17 cellular contexts compared by ENCODE assay signal in genomic region chr10:38054361-38054797, GRCh38. TPM values are rescaled to one million over a fixed set of nuclear protein-coding genes. Genes with fewer than 3 reads are reported as not detected.
DNase-seq lines count a peak whose midpoint lies in the region; ATAC-seq, FAIRE-seq and TF ChIP-seq lines count a peak whose summit lies in the region.
"Had no signal": no experiment of that assay in that cellular context is flagged by ENCODE, and none has a peak within 500 bp of the region (broad histone marks: within the 10 kb centered on the region; RNA-seq: fewer than 3 reads in every experiment).

No MANE protein-coding gene starts in this region.

- no peak for TF ChIP-seq POLR2A in A549 (IDR thresholded peaks at IDR 0.05; ENCODE audit: low read length)

- no peaks in the 10 kb centered on the region for H4K20me1 ChIP-seq in astrocyte (ENCODE audit: insufficient read depth, low read length)

- H3K36me3 ChIP-seq in astrocyte (ENCODE audit: insufficient read depth, low read length) (peaks cover 16% of the 10 kb centered on the region), mesendoderm (ENCODE audit: control insufficient read depth, insufficient read depth, low read length) (peaks cover 2% of the 10 kb centered on the region)

- H3K4me2 ChIP-seq in A549 = no peak overlapping the region
- H3K4me2 ChIP-seq in astrocyte (ENCODE audit: low read length) = no peak overlapping the region
- H3K4me2 ChIP-seq in mesendoderm (ENCODE audit: low read length) = no peak overlapping the region

- no peaks in the 10 kb centered on the region for H3K4me1 ChIP-seq in A549
- no peaks in the 10 kb centered on the region for H3K4me1 ChIP-seq in astrocyte (ENCODE audit: insufficient read depth, low read length)
- H3K4me1 ChIP-seq in mesendoderm (ENCODE audit: control insufficient read depth, low read depth, low read length) = no peaks in the 10 kb centered on the region
- H3K4me1 ChIP-seq: BE2C, prostate gland, SJSA1 had no signal

- H3K27ac ChIP-seq in A549 = no peak overlapping the region
- no peak overlapping the region for H3K27ac ChIP-seq in astrocyte (ENCODE audit: low read depth, low read length)
- no peak overlapping the region for H3K27ac ChIP-seq in mesendoderm (ENCODE audit: low read depth, low read length)
- H3K27ac ChIP-seq: prostate gland, SJSA1 had no signal

- H2BK120ac ChIP-seq in mesendoderm (ENCODE audit: low read depth, low read length) = no peak overlapping the region

- H4K5ac ChIP-seq in mesendoderm (ENCODE audit: low read length) = no peak overlapping the region

- H3K4me3 ChIP-seq in A549 (no peak overlapping the region), astrocyte (ENCODE audit: insufficient read depth, low read depth, low read length) (no peak overlapping the region), fibroblast of villous mesenchyme (ENCODE audit: low read depth, low read length) (no peak overlapping the region), mesendoderm (ENCODE audit: low read length) (no peak overlapping the region)
- H3K4me3 ChIP-seq: prostate gland, SJSA1 had no signal

- peak overlapping the region; percentile 28 for H3K27ac Mint-ChIP-seq in astrocyte (ENCODE audit: unreplicated experiment)
- no peak overlapping the region for H3K27ac Mint-ChIP-seq in natural killer cell treated with Interleukin-12 subunit alpha and Interleukin-12 subunit beta and Interleukin-15 and Interleukin-18, amount 100 ng/mL, for 72 hours
- H3K27ac Mint-ChIP-seq: mesothelial cell of epicardium had no signal

- TF ChIP-seq CTCF in A549 (IDR thresholded peaks at IDR 0.05) = no peak
- no peak for TF ChIP-seq CTCF in astrocyte (IDR thresholded peaks at IDR 0.05; ENCODE audit: insufficient read depth, low read depth, low read length)
- no peak for TF ChIP-seq CTCF in fibroblast of villous mesenchyme (IDR thresholded peaks at IDR 0.05; ENCODE audit: insufficient read depth, low read depth, low read length)

- no peaks in the 10 kb centered on the region for H3K79me1 ChIP-seq in mesendoderm (ENCODE audit: low read length)

- H3K4me1 Mint-ChIP-seq in astrocyte (ENCODE audit: low read depth, unreplicated experiment) = peaks cover 4% of the 10 kb centered on the region
- H3K4me1 Mint-ChIP-seq in natural killer cell treated with Interleukin-12 subunit alpha and Interleukin-12 subunit beta and Interleukin-15 and Interleukin-18, amount 100 ng/mL, for 72 hours (ENCODE audit: low read depth in 2 of 2) = peaks cover 0 to 4% of the 10 kb centered on the region in 2 donors
- H3K4me1 Mint-ChIP-seq: mesothelial cell of epicardium had no signal

- H3K36me3 Mint-ChIP-seq in astrocyte (ENCODE audit: low read depth, unreplicated experiment) = peaks cover 43% of the 10 kb centered on the region
- H3K36me3 Mint-ChIP-seq in natural killer cell treated with Interleukin-12 subunit alpha and Interleukin-12 subunit beta and Interleukin-15 and Interleukin-18, amount 100 ng/mL, for 72 hours = peaks cover 78% of the 10 kb centered on the region

- peak; percentile 74 for FAIRE-seq in A549 (lab: Jason Lieb, UNC)
- FAIRE-seq in astrocyte (lab: Jason Lieb, UNC) = peak; percentile 39

- H3K4ac ChIP-seq in mesendoderm (ENCODE audit: low read depth, low read length) = no peak overlapping the region

- H3K23ac ChIP-seq in mesendoderm (ENCODE audit: low read length) = no peak overlapping the region

- H3K27me3 Mint-ChIP-seq in astrocyte (ENCODE audit: low read depth, unreplicated experiment) = no peaks in the 10 kb centered on the region
- no peaks in the 10 kb centered on the region for H3K27me3 Mint-ChIP-seq in natural killer cell treated with Interleukin-12 subunit alpha and Interleukin-12 subunit beta and Interleukin-15 and Interleukin-18, amount 100 ng/mL, for 72 hours

- no peak overlapping the region for H2AFZ ChIP-seq in astrocyte (ENCODE audit: low read depth, low read length)

- no peak for TF ChIP-seq RAD21 in A549 (conservative IDR thresholded peaks at IDR 0.05 in 1 of 2, IDR thresholded peaks at IDR 0.05 in 1 of 2)

- H3K56ac ChIP-seq in mesendoderm (ENCODE audit: low read length) = no peak overlapping the region

- H3K9ac ChIP-seq in astrocyte (ENCODE audit: low read length) (no peak overlapping the region), mesendoderm (ENCODE audit: low read length) (no peak overlapping the region)

- H3K4me3 Mint-ChIP-seq in astrocyte (ENCODE audit: unreplicated experiment) = no peak overlapping the region
- no peak overlapping the region for H3K4me3 Mint-ChIP-seq in natural killer cell treated with Interleukin-12 subunit alpha and Interleukin-12 subunit beta and Interleukin-15 and Interleukin-18, amount 100 ng/mL, for 72 hours
- H3K4me3 Mint-ChIP-seq: mesothelial cell of epicardium had no signal

- peaks cover 43% of the 10 kb centered on the region for H3K9me3 Mint-ChIP-seq in astrocyte (ENCODE audit: unreplicated experiment)
- peaks cover 35% of the 10 kb centered on the region for H3K9me3 Mint-ChIP-seq in natural killer cell treated with Interleukin-12 subunit alpha and Interleukin-12 subunit beta and Interleukin-15 and Interleukin-18, amount 100 ng/mL, for 72 hours

- TF ChIP-seq EP300 in A549 (IDR thresholded peaks at IDR 0.05) = no peak

- no peak overlapping the region for H2AK5ac ChIP-seq in mesendoderm (ENCODE audit: low read length)

- no peaks in the 10 kb centered on the region for H3K79me2 ChIP-seq in astrocyte (ENCODE audit: insufficient read depth, low read length)
- no peaks in the 10 kb centered on the region for H3K79me2 ChIP-seq in mesendoderm (ENCODE audit: control insufficient read depth, insufficient read depth, low read length)

- H2BK15ac ChIP-seq in mesendoderm (replicated peaks; ENCODE audit: low read depth) = no peak overlapping the region

- no peak overlapping the region for H3K18ac ChIP-seq in mesendoderm (ENCODE audit: low read length)

- CTCF ChIA-PET in A549 (lab: Yijun Ruan, JAX) = no interaction called here

- POLR2A ChIA-PET in A549 (lab: Yijun Ruan, JAX) = no interaction called here

- no peak overlapping the region for H4K8ac ChIP-seq in mesendoderm (ENCODE audit: low read depth, low read length)

- no peak for DNase-seq in A549 (ENCODE audit: low read depth in 1 of 2, low spot score in 1 of 2)
- peak; percentile 21 for DNase-seq in GM03348 (ENCODE audit: low spot score)
- peak; percentile 86 for DNase-seq in astrocyte (ENCODE audit: low read depth)
- DNase-seq in fibroblast of villous mesenchyme (ENCODE audit: low read depth) = peak; percentile 88
- no peak for DNase-seq in natural killer cell treated with Interleukin-12 subunit alpha and Interleukin-12 subunit beta and Interleukin-15 and Interleukin-18, amount 100 ng/mL, for 72 hours (ENCODE audit: low spot score)
- DNase-seq in mesendoderm = no peak
- DNase-seq in activated naive CD4-positive, alpha-beta T cell treated with anti-CD3 and anti-CD28 coated beads, Interleukin-2, amount 50 U/mL, for 16 hours = no peak
- no peak for DNase-seq in NCI-H1092 treated with DMSO at 0.1 percent for 48 hours (lab: John Stamatoyannopoulos, UW)
- DNase-seq: activated CD8-positive, alpha-beta memory T cell treated with anti-CD3 and anti-CD28 coated beads, Interleukin-2, amount 50 U/mL, for 48 hours; BE2C; NCI-H146; stimulated activated CD4-positive, alpha-beta T cell treated with anti-CD3 and anti-CD28 coated beads, Interleukin-2, amount 100 ng/mL, for 48 hours; stimulated activated naive CD4-positive, alpha-beta T cell treated with Interleukin-2 at 50 U/mL for 16 hours had no signal

- no peak overlapping the region for H2BK5ac ChIP-seq in mesendoderm (ENCODE audit: low read length)

- no peak for ATAC-seq in A549
- ATAC-seq in natural killer cell treated with Interleukin-12 subunit alpha and Interleukin-12 subunit beta and Interleukin-15 and Interleukin-18, amount 100 ng/mL, for 72 hours = no peak
- ATAC-seq: HCT116 had no signal

- H3K9me3 ChIP-seq in A549 (peaks cover 90% of the 10 kb centered on the region), astrocyte (ENCODE audit: insufficient read depth, low read depth, low read length) (peaks cover 26% of the 10 kb centered on the region)
- H3K9me3 ChIP-seq: BE2C, prostate gland had no signal

- H3K27me3 ChIP-seq in astrocyte (ENCODE audit: insufficient read depth, low read length) (no peaks in the 10 kb centered on the region), mesendoderm (ENCODE audit: insufficient read depth, low read length, poor library complexity) (no peaks in the 10 kb centered on the region)
- H3K27me3 ChIP-seq: BE2C, SJSA1 had no signal

TF ChIP-seq in A549, 52 proteins besides CTCF, POLR2A, EP300 and RAD21 (continues in another document):
- TF ChIP-seq HOXA7 (CRISPR knock-in tag; IDR thresholded peaks at IDR 0.05) = no peak
- no peak for TF ChIP-seq HOXB13 (CRISPR knock-in tag; IDR thresholded peaks at IDR 0.05; ENCODE audit: low read depth)

RNA-seq across cellular contexts. Expression of gene ZNF37A, which starts 39.8 kb away (rescaled TPM):
- polyA plus RNA-seq in A549 (2011; rRNA removed) = 12.0 and 14.1 TPM in 2 replicates
- polyA plus RNA-seq in A549 (2012; cell fraction: cytosol; rRNA removed) = 4.0 and 4.2 TPM in 2 replicates
- 4.5 and 5.9 TPM in 2 replicates for polyA plus RNA-seq in A549 (2012; cell fraction: nucleus; rRNA removed)
- polyA plus RNA-seq in A549 (2017; fragmentation: RNase III; extraction: RNeasy Plus Mini Kit Qiagen cat#74134 plus additional on column Dnase treatment) = 7.3 to 7.8 TPM (median 7.3 TPM) in 3 replicates
- 32.0 and 32.1 TPM in 2 replicates for polyA minus RNA-seq in A549 (2011; rRNA and poly(A)+ RNA removed)
- total RNA-seq in astrocyte = 10.1 and 10.3 TPM in 2 replicates
- 10.0 and 16.8 TPM in 2 replicates for total RNA-seq in fibroblast of villous mesenchyme
- total RNA-seq in natural killer cell treated with Interleukin-12 subunit alpha and Interleukin-12 subunit beta and Interleukin-15 and Interleukin-18, amount 100 ng/mL, for 72 hours = 10 to 100 TPM; 23.8 to 27.8 TPM
- 3.2 TPM for polyA plus RNA-seq in mesendoderm (2013, experiment 1 of 2)
- polyA plus RNA-seq in mesendoderm (2013, experiment 2 of 2) = 3.3 TPM

RNA-seq across cellular contexts. Expression of gene ZNF33A, which starts 43.9 kb away (rescaled TPM):
- polyA plus RNA-seq in A549 (2011; rRNA removed) (16.5 and 18.7 TPM in 2 replicates), A549 (2017; fragmentation: RNase III; extraction: RNeasy Plus Mini Kit Qiagen cat#74134 plus additional on column Dnase treatment) (11.6 to 15.6 TPM (median 13.5 TPM) in 3 replicates)
- polyA plus RNA-seq in A549 (2012; cell fraction: cytosol; rRNA removed) = 3.0 TPM in 2 replicates
- 1.8 and 3.0 TPM in 2 replicates for polyA plus RNA-seq in A549 (2012; cell fraction: nucleus; rRNA removed)
- 10.6 and 12.5 TPM in 2 replicates for polyA minus RNA-seq in A549 (2011; rRNA and poly(A)+ RNA removed)
- total RNA-seq in astrocyte (8.4 and 11.6 TPM in 2 replicates), fibroblast of villous mesenchyme (13.2 and 16.8 TPM in 2 replicates)
- 10 to 100 TPM; 26.4 to 29.6 TPM for total RNA-seq in natural killer cell treated with Interleukin-12 subunit alpha and Interleukin-12 subunit beta and Interleukin-15 and Interleukin-18, amount 100 ng/mL, for 72 hours
- 23.9 TPM for polyA plus RNA-seq in mesendoderm (2013, experiment 1 of 2)
- polyA plus RNA-seq in mesendoderm (2013, experiment 2 of 2) = 23.6 TPM

Comparison
In these comparisons a context has a peak if more than half of its experiments do, and no peak if none do; other contexts are left out.
1. DNase-seq: peak in GM03348 (single experiment), astrocyte (single experiment) and fibroblast of villous mesenchyme (single experiment); none in A549 (0 of 2), natural killer cell treated with Interleukin-12 subunit alpha and Interleukin-12 subunit beta and Interleukin-15 and Interleukin-18, amount 100 ng/mL, for 72 hours (single experiment), mesendoderm (single experiment), activated naive CD4-positive, alpha-beta T cell treated with anti-CD3 and anti-CD28 coated beads, Interleukin-2, amount 50 U/mL, for 16 hours (single experiment) and NCI-H1092 treated with DMSO at 0.1 percent for 48 hours (single experiment).